ENCODE assay signal across 20 cellular contexts in the genomic region with DNA sequence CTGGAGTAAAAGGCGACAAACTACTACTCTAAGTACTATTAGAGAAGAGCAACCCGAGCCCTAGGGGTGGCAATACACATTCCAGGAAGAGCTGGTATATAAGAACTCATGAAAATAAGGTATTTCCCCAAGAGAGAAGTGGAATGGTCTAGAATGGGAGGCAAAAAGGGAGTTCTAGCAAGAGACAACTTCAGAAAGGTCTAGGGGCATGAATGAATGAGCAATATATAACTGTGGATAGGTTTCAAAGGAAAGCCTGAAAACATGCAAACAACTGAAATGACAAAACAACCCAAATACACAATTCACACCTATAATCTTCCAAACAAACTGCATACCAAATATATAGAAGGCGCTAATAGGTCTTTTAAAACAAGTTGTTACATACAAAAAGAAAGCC. TPM values are rescaled to one million over a fixed set of nuclear protein-coding genes. Genes with fewer than 3 reads are reported as not detected.
DNase-seq lines count a peak whose midpoint lies in the region; ATAC-seq, FAIRE-seq and TF ChIP-seq lines count a peak whose summit lies in the region.
"Had no signal": no experiment of that assay in that cellular context is flagged by ENCODE, and none has a peak within 500 bp of the region (broad histone marks: within the 10 kb centered on the region; RNA-seq: fewer than 3 reads in every experiment).

No MANE protein-coding gene starts in this region.

- H3K56ac ChIP-seq in H9 (ENCODE audit: insufficient read length, low read depth, low read length) (no peak overlapping the region), mesendoderm (ENCODE audit: low read length) (no peak overlapping the region)

- TF ChIP-seq CTCF in activated CD8-positive, alpha-beta T cell treated with anti-CD3 and anti-CD28 coated beads for 36 hours (IDR thresholded peaks at IDR 0.05), result no peak
- TF ChIP-seq CTCF in A549 (IDR thresholded peaks at IDR 0.05) (no peak), H9 (conservative IDR thresholded peaks at IDR 0.05) (no peak), MM.1S (IDR thresholded peaks at IDR 0.05; ENCODE audit: low read length) (no peak)

- no peak overlapping the region for H3K4me3 Mint-ChIP-seq in activated CD8-positive, alpha-beta T cell treated with anti-CD3 and anti-CD28 coated beads for 36 hours
- H3K4me3 Mint-ChIP-seq in activated CD8-positive, alpha-beta T cell treated with anti-CD3 and anti-CD28 coated beads, Interleukin-2, amount 10 ng/mL, durations not matched to agents 7 days and 5 days, result no peak overlapping the region
- no peak overlapping the region for H3K4me3 Mint-ChIP-seq in H9
- H3K4me3 Mint-ChIP-seq: HFFc6 had no signal

- no peaks in the 10 kb centered on the region for H3K9me3 Mint-ChIP-seq in activated CD8-positive, alpha-beta T cell treated with anti-CD3 and anti-CD28 coated beads for 36 hours
- no peaks in the 10 kb centered on the region for H3K9me3 Mint-ChIP-seq in activated CD8-positive, alpha-beta T cell treated with anti-CD3 and anti-CD28 coated beads, Interleukin-2, amount 10 ng/mL, durations not matched to agents 7 days and 5 days (ENCODE audit: insufficient read depth)
- H3K9me3 Mint-ChIP-seq in H9, result no peaks in the 10 kb centered on the region
- H3K9me3 Mint-ChIP-seq: CD8-positive, alpha-beta memory T cell; HFFc6 had no signal

- H3K79me1 ChIP-seq in H9 (ENCODE audit: insufficient read depth, low read depth, low read length, poor library complexity, severe bottlenecking), result no peaks in the 10 kb centered on the region
- H3K79me1 ChIP-seq in mesendoderm (ENCODE audit: low read length), result peaks cover 12% of the 10 kb centered on the region

- TF ChIP-seq RAD21 in A549 (conservative IDR thresholded peaks at IDR 0.05 in 1 of 2, IDR thresholded peaks at IDR 0.05 in 1 of 2), result no peak

- H3K18ac ChIP-seq in H9 (ENCODE audit: insufficient read length, low read depth, low read length), result no peak overlapping the region
- no peak overlapping the region for H3K18ac ChIP-seq in mesendoderm (ENCODE audit: low read length)

- peaks cover 10% of the 10 kb centered on the region; the same call in 1 of the 2 replicates for H3K79me2 ChIP-seq in H9 (ENCODE audit: insufficient read depth, low read length)
- peaks cover 57% of the 10 kb centered on the region for H3K79me2 ChIP-seq in mesendoderm (ENCODE audit: control insufficient read depth, insufficient read depth, low read length)
- H3K79me2 ChIP-seq in MM.1S (ENCODE audit: low read length), result peaks cover 68% of the 10 kb centered on the region

- H3K4ac ChIP-seq in H9 (ENCODE audit: low read depth, low read length) (no peak overlapping the region), mesendoderm (ENCODE audit: low read depth, low read length) (no peak overlapping the region)

- H3K14ac ChIP-seq in H9 (ENCODE audit: insufficient read depth, low read length), result no peak overlapping the region

- no peak for FAIRE-seq in A549 (lab: Jason Lieb, UNC)
- FAIRE-seq: GM18507, H54 had no signal

- no peak for TF ChIP-seq POLR2A in A549 (IDR thresholded peaks at IDR 0.05; ENCODE audit: low read length)

- H2BK5ac ChIP-seq in H9 (ENCODE audit: insufficient read length, low read length) (no peak overlapping the region), mesendoderm (ENCODE audit: low read length) (no peak overlapping the region)

- no peak overlapping the region for H2AFZ ChIP-seq in H9 (ENCODE audit: low read length)
- H2AFZ ChIP-seq in MM.1S (ENCODE audit: low read length), result no peak overlapping the region
- H2AFZ ChIP-seq: PC-9 had no signal

- no peaks in the 10 kb centered on the region for H3K36me3 ChIP-seq in mesendoderm (ENCODE audit: control insufficient read depth, insufficient read depth, low read length)
- H3K36me3 ChIP-seq in MM.1S (replicated peaks; ENCODE audit: insufficient read depth, low read length), result 0 out of 2 replicates have a peak, but pooled peaks cover 4% of the 10 kb centered on the region
- H3K36me3 ChIP-seq: BE2C had no signal

- H3K4me3 ChIP-seq in A549 (no peak overlapping the region), mesendoderm (ENCODE audit: low read length) (no peak overlapping the region), MM.1S (ENCODE audit: low read length) (no peak overlapping the region)
- H3K4me3 ChIP-seq: PC-9 had no signal

- H3K4me2 ChIP-seq in A549 (peak overlapping the region; percentile 31), H9 (ENCODE audit: insufficient read depth, insufficient read length, low read length) (no peak overlapping the region), mesendoderm (ENCODE audit: low read length) (no peak overlapping the region), MM.1S (ENCODE audit: low read depth, low read length) (no peak overlapping the region)
- H3K4me2 ChIP-seq: KMS-11, PC-9 had no signal

- 86% methylated on average over 3 of the region's 3 CpGs for WGBS in A549 (ENCODE audit: missing lambda C conversion rate)
- WGBS in H9 (ENCODE audit: extremely low coverage, insufficient read length, low lambda C conversion rate), result no CpG with 5 or more reads among the region's 3 CpGs
- WGBS in mesendoderm (ENCODE audit: extremely low coverage, insufficient coverage, low lambda C conversion rate), result 100% methylated on average over 1 of the region's 3 CpGs

- H4K8ac ChIP-seq in H9 (replicated peaks; ENCODE audit: insufficient read length, low read depth, low read length), result no peak overlapping the region
- no peak overlapping the region for H4K8ac ChIP-seq in mesendoderm (ENCODE audit: low read depth, low read length)

- H2BK120ac ChIP-seq in H9 (ENCODE audit: low read depth, low read length, poor library complexity, severe bottlenecking), result no peak overlapping the region
- H2BK120ac ChIP-seq in mesendoderm (ENCODE audit: low read depth, low read length), result no peak overlapping the region

- intact Hi-C loops in activated CD8-positive, alpha-beta T cell treated with anti-CD3 and anti-CD28 coated beads for 36 hours (cut with micrococcal nuclease), result no loop called here

- H3K4me1 ChIP-seq in A549 (peaks cover 27% of the 10 kb centered on the region), H9 (ENCODE audit: insufficient read depth, low read length) (no peaks in the 10 kb centered on the region), mesendoderm (ENCODE audit: control insufficient read depth, low read depth, low read length) (peaks cover 7% of the 10 kb centered on the region), MM.1S (ENCODE audit: low read length) (no peaks in the 10 kb centered on the region)
- H3K4me1 ChIP-seq: BE2C had no signal

- H3K23ac ChIP-seq in H9 (ENCODE audit: insufficient read length, low read depth, low read length), result no peak overlapping the region
- H3K23ac ChIP-seq in mesendoderm (ENCODE audit: low read length), result no peak overlapping the region

- peaks cover 25% of the 10 kb centered on the region for H3K36me3 Mint-ChIP-seq in activated CD8-positive, alpha-beta T cell treated with anti-CD3 and anti-CD28 coated beads for 36 hours (ENCODE audit: low read depth)
- peaks cover 31% of the 10 kb centered on the region for H3K36me3 Mint-ChIP-seq in activated CD8-positive, alpha-beta T cell treated with anti-CD3 and anti-CD28 coated beads, Interleukin-2, amount 10 ng/mL, durations not matched to agents 7 days and 5 days (ENCODE audit: low read depth)
- peaks cover 0 to 11% (median 0%) of the 10 kb centered on the region in 3 experiments; a peak in 3 of 7 replicates for H3K36me3 Mint-ChIP-seq in H9 (ENCODE audit: insufficient read depth in 1 of 3, low read depth in 3 of 3)

- no peaks in the 10 kb centered on the region for H3K27me3 Mint-ChIP-seq in activated CD8-positive, alpha-beta T cell treated with anti-CD3 and anti-CD28 coated beads for 36 hours
- no peaks in the 10 kb centered on the region for H3K27me3 Mint-ChIP-seq in activated CD8-positive, alpha-beta T cell treated with anti-CD3 and anti-CD28 coated beads, Interleukin-2, amount 10 ng/mL, durations not matched to agents 7 days and 5 days (ENCODE audit: low read depth)
- H3K27me3 Mint-ChIP-seq in H9 (ENCODE audit: low read depth), result no peaks in the 10 kb centered on the region
- H3K27me3 Mint-ChIP-seq: CD8-positive, alpha-beta memory T cell had no signal

- no peak for DNase-seq in activated CD8-positive, alpha-beta T cell treated with anti-CD3 and anti-CD28 coated beads for 36 hours
- no peak for DNase-seq in activated CD8-positive, alpha-beta T cell treated with anti-CD3 and anti-CD28 coated beads, Interleukin-2, amount 10 ng/mL, durations not matched to agents 7 days and 5 days
- DNase-seq in A549 (ENCODE audit: low read depth in 1 of 2, low spot score in 1 of 2) (no peak), H9 (no peak), mesendoderm (no peak), NOMO-1 treated with dmso at 0.1 percent for 144 hours (lab: John Stamatoyannopoulos, UW; ENCODE audit: unreplicated experiment) (no peak), MM.1S (no peak)
- DNase-seq: BE2C; CD8-positive, alpha-beta memory T cell; HFFc6; NCI-H1048; NCI-H1436 treated with DMSO at 0.1 percent for 48 hours; NCI-H2029; NCI-H526; PC-9 had no signal

- POLR2A ChIA-PET in activated CD8-positive, alpha-beta T cell treated with anti-CD3 and anti-CD28 coated beads for 36 hours (lab: Charles Lee), result interaction anchor here (0.6 to 1.0 kb wide), 3 partner anchors 21 to 106 kb away, joined by 3 read pairs; no protein-coding TSS in a partner anchor
- POLR2A ChIA-PET in activated CD8-positive, alpha-beta T cell treated with anti-CD3 and anti-CD28 coated beads, Interleukin-2, amount 10 ng/mL, durations not matched to agents 7 days and 5 days (lab: Charles Lee), result no interaction called here
- POLR2A ChIA-PET in A549 (lab: Yijun Ruan, JAX), result no interaction called here

- no peak overlapping the region for H2BK12ac ChIP-seq in H9 (ENCODE audit: insufficient read length, low read depth, low read length)

- ATAC-seq in activated CD8-positive, alpha-beta T cell treated with anti-CD3 and anti-CD28 coated beads for 36 hours, result no peak
- no peak for ATAC-seq in activated CD8-positive, alpha-beta T cell treated with anti-CD3 and anti-CD28 coated beads, Interleukin-2, amount 10 ng/mL, durations not matched to agents 7 days and 5 days
- ATAC-seq in A549 (no peak), GM19397 (IDR thresholded peaks at IDR 0.05; ENCODE audit: unreplicated experiment) (no peak)

- TF ChIP-seq EP300 in A549 (IDR thresholded peaks at IDR 0.05), result no peak

- H3K9ac ChIP-seq in H9 (ENCODE audit: extremely low read depth, insufficient read length, low read length) (no peak overlapping the region), mesendoderm (ENCODE audit: low read length) (no peak overlapping the region), MM.1S (ENCODE audit: low read length) (no peak overlapping the region)
- H3K9ac ChIP-seq: KMS-11 had no signal

- H4K20me1 ChIP-seq in H9 (ENCODE audit: control insufficient read depth, insufficient read depth, insufficient read length) (no peaks in the 10 kb centered on the region), MM.1S (ENCODE audit: insufficient read depth, low read length) (no peaks in the 10 kb centered on the region)

- no peaks in the 10 kb centered on the region for H3K23me2 ChIP-seq in H9 (ENCODE audit: insufficient read length, low read depth, low read length, poor library complexity, severe bottlenecking)

- no peaks in the 10 kb centered on the region for H3K9me2 ChIP-seq in MM.1S (replicated peaks; ENCODE audit: insufficient read depth, low read length)

- H4K5ac ChIP-seq in H9 (ENCODE audit: insufficient read length, low read depth, low read length) (no peak overlapping the region), mesendoderm (ENCODE audit: low read length) (no peak overlapping the region)

- no peaks in the 10 kb centered on the region for H3F3A ChIP-seq in MM.1S (ENCODE audit: insufficient read depth, low read length)

- no peak overlapping the region for H2BK20ac ChIP-seq in H9 (ENCODE audit: low read depth, low read length, poor library complexity, severe bottlenecking)

- peaks cover 50% of the 10 kb centered on the region for H3K4me1 Mint-ChIP-seq in activated CD8-positive, alpha-beta T cell treated with anti-CD3 and anti-CD28 coated beads for 36 hours (ENCODE audit: low read depth)
- H3K4me1 Mint-ChIP-seq in activated CD8-positive, alpha-beta T cell treated with anti-CD3 and anti-CD28 coated beads, Interleukin-2, amount 10 ng/mL, durations not matched to agents 7 days and 5 days (ENCODE audit: low read depth), result peaks cover 23% of the 10 kb centered on the region
- H3K4me1 Mint-ChIP-seq in H9, result peaks cover 18 to 31% of the 10 kb centered on the region in 2 experiments

- no peak overlapping the region for H3K27ac ChIP-seq in A549
- H3K27ac ChIP-seq in H9 (ENCODE audit: insufficient read length, low read depth, low read length), result no peak overlapping the region
- H3K27ac ChIP-seq in mesendoderm (ENCODE audit: low read depth, low read length), result no peak overlapping the region
- no peak overlapping the region for H3K27ac ChIP-seq in MM.1S (ENCODE audit: low read length)
- H3K27ac ChIP-seq: KMS-11, PC-9, RWPE1 had no signal

- no peaks in the 10 kb centered on the region for H3K9me3 ChIP-seq in A549
- no peaks in the 10 kb centered on the region for H3K9me3 ChIP-seq in H9 (ENCODE audit: control insufficient read depth, low read depth, low read length)
- H3K9me3 ChIP-seq in MM.1S (replicated peaks; ENCODE audit: insufficient read depth, low read length), result no peaks in the 10 kb centered on the region
- H3K9me3 ChIP-seq: BE2C had no signal

- CTCF ChIA-PET in activated CD8-positive, alpha-beta T cell treated with anti-CD3 and anti-CD28 coated beads for 36 hours (lab: Charles Lee), result interaction anchor here (0.7 to 1.4 kb wide), 3 partner anchors 12 to 110 kb away, joined by 3 to 6 read pairs (median 3); no protein-coding TSS in a partner anchor
- CTCF ChIA-PET in activated CD8-positive, alpha-beta T cell treated with anti-CD3 and anti-CD28 coated beads, Interleukin-2, amount 10 ng/mL, durations not matched to agents 7 days and 5 days (lab: Charles Lee), result interaction anchor here (1.2 to 2.6 kb wide), 2 partner anchors 12 to 99 kb away, joined by 4 to 17 read pairs; no protein-coding TSS in a partner anchor
- CTCF ChIA-PET in A549 (lab: Yijun Ruan, JAX), result interaction anchor here (1.1 kb wide), 2 partner anchors 9 to 13 kb away, joined by 3 read pairs; no protein-coding TSS in a partner anchor

- H2AK5ac ChIP-seq in H9 (ENCODE audit: insufficient read length, low read length), result no peak overlapping the region
- no peak overlapping the region for H2AK5ac ChIP-seq in mesendoderm (ENCODE audit: low read length)

- no peak overlapping the region for H2BK15ac ChIP-seq in H9 (ENCODE audit: low read depth, low read length)
- peak overlapping the region; percentile 36 for H2BK15ac ChIP-seq in mesendoderm (replicated peaks; ENCODE audit: low read depth)

- no peak overlapping the region for H3T11ph ChIP-seq in H9 (ENCODE audit: low read length)

- H3K27ac Mint-ChIP-seq in activated CD8-positive, alpha-beta T cell treated with anti-CD3 and anti-CD28 coated beads for 36 hours, result peak overlapping the region; percentile 1
- no peak overlapping the region for H3K27ac Mint-ChIP-seq in activated CD8-positive, alpha-beta T cell treated with anti-CD3 and anti-CD28 coated beads, Interleukin-2, amount 10 ng/mL, durations not matched to agents 7 days and 5 days
- H3K27ac Mint-ChIP-seq in H9, result peak overlapping the region; percentile 4 to 58 (median 26); a peak in 2 of 7 replicates
- H3K27ac Mint-ChIP-seq: HFFc6 had no signal

- no peaks in the 10 kb centered on the region for H3K27me3 ChIP-seq in H9 (ENCODE audit: insufficient read depth, low read length)
- no peaks in the 10 kb centered on the region for H3K27me3 ChIP-seq in mesendoderm (ENCODE audit: insufficient read depth, low read length, poor library complexity)
- no peaks in the 10 kb centered on the region for H3K27me3 ChIP-seq in MM.1S (replicated peaks; ENCODE audit: insufficient read depth, low read length)
- H3K27me3 ChIP-seq: BE2C had no signal

- no peak overlapping the region for H4K91ac ChIP-seq in H9 (ENCODE audit: insufficient read length, low read depth, low read length)

RNA-seq across cellular contexts. Expression of a gene that starts 22.2 kb away (rescaled TPM):
- total RNA-seq in activated CD8-positive, alpha-beta T cell treated with anti-CD3 and anti-CD28 coated beads for 36 hours, result 100 to 1,000 TPM; 208 to 212 TPM
- total RNA-seq in activated CD8-positive, alpha-beta T cell treated with anti-CD3 and anti-CD28 coated beads, Interleukin-2, amount 10 ng/mL, durations not matched to agents 7 days and 5 days, result 100 to 1,000 TPM; 221 to 229 TPM
- polyA plus RNA-seq in A549 (2011; rRNA removed) (132 and 151 TPM in 2 replicates), A549 (2017; fragmentation: RNase III; extraction: RNeasy Plus Mini Kit Qiagen cat#74134 plus additional on column Dnase treatment) (103 to 122 TPM (median 117 TPM) in 3 replicates)
- 18.2 and 20.7 TPM in 2 replicates for polyA plus RNA-seq in A549 (2012; cell fraction: cytosol; rRNA removed)
- 22.8 and 34.9 TPM in 2 replicates for polyA plus RNA-seq in A549 (2012; cell fraction: nucleus; rRNA removed)
- polyA minus RNA-seq in A549 (2011; rRNA and poly(A)+ RNA removed), result 366 and 396 TPM in 2 replicates
- total RNA-seq in H9 (2021), result 166 and 172 TPM in 2 replicates
- polyA plus RNA-seq in mesendoderm (2013, experiment 1 of 2), result 91.1 TPM
- polyA plus RNA-seq in mesendoderm (2013, experiment 2 of 2), result 90.0 TPM

RNA-seq across cellular contexts. Expression of a gene that starts 22.7 kb away (rescaled TPM):
- 1 to 10 TPM; 1.6 to 2.0 TPM for total RNA-seq in activated CD8-positive, alpha-beta T cell treated with anti-CD3 and anti-CD28 coated beads for 36 hours
- total RNA-seq in activated CD8-positive, alpha-beta T cell treated with anti-CD3 and anti-CD28 coated beads, Interleukin-2, amount 10 ng/mL, durations not matched to agents 7 days and 5 days, result 1 to 10 TPM; 1.0 to 1.1 TPM
- 5.5 and 5.7 TPM in 2 replicates for polyA plus RNA-seq in A549 (2011; rRNA removed)
- polyA plus RNA-seq in A549 (2012; cell fraction: cytosol; rRNA removed), result 1.1 and 1.5 TPM in 2 replicates
- 0.77 and 1.3 TPM in 2 replicates for polyA plus RNA-seq in A549 (2012; cell fraction: nucleus; rRNA removed)
- 2.0 to 2.1 TPM (median 2.0 TPM) in 3 replicates for polyA plus RNA-seq in A549 (2017; fragmentation: RNase III; extraction: RNeasy Plus Mini Kit Qiagen cat#74134 plus additional on column Dnase treatment)
- 2.9 and 4.6 TPM in 2 replicates for polyA minus RNA-seq in A549 (2011; rRNA and poly(A)+ RNA removed)
- total RNA-seq in H9 (2021), result 3.0 and 3.4 TPM in 2 replicates
- 1.7 TPM for polyA plus RNA-seq in mesendoderm (2013, experiment 1 of 2)
- 1.5 TPM for polyA plus RNA-seq in mesendoderm (2013, experiment 2 of 2)
